In the genomic region with DNA sequence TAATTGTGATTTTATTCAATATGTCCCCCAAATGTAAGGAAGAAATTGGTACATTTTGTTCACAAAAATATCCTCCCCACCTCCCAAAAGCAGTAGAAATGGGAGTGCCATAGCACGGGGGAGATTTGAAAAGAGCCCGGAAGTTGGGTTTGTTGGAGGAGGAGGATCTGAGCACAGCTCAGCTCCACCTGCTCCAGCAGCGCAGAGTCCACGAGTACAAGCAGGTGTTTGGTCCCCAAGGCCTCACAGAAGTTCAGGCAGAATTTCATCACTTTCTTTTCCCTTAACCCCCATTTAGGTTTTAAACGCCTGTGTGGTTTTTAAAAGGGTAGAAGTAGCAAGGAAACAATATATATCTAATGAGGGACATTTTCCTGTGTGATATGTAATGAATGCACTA, we compare ENCODE assay signal across 1 cellular context.
TF ChIP-seq lines count a peak whose summit lies in the region.

No MANE protein-coding gene starts in this region.

TF ChIP-seq in HepG2, 621 proteins besides CTCF, POLR2A, EP300 and RAD21 (continued from another document and continues in another):
- TF ChIP-seq ZNF629 (CRISPR knock-in tag; conservative IDR thresholded peaks at IDR 0.05) = no peak
- TF ChIP-seq GABPB1 (CRISPR knock-in tag; IDR thresholded peaks at IDR 0.05) = no peak
- TF ChIP-seq, protein P1, sequence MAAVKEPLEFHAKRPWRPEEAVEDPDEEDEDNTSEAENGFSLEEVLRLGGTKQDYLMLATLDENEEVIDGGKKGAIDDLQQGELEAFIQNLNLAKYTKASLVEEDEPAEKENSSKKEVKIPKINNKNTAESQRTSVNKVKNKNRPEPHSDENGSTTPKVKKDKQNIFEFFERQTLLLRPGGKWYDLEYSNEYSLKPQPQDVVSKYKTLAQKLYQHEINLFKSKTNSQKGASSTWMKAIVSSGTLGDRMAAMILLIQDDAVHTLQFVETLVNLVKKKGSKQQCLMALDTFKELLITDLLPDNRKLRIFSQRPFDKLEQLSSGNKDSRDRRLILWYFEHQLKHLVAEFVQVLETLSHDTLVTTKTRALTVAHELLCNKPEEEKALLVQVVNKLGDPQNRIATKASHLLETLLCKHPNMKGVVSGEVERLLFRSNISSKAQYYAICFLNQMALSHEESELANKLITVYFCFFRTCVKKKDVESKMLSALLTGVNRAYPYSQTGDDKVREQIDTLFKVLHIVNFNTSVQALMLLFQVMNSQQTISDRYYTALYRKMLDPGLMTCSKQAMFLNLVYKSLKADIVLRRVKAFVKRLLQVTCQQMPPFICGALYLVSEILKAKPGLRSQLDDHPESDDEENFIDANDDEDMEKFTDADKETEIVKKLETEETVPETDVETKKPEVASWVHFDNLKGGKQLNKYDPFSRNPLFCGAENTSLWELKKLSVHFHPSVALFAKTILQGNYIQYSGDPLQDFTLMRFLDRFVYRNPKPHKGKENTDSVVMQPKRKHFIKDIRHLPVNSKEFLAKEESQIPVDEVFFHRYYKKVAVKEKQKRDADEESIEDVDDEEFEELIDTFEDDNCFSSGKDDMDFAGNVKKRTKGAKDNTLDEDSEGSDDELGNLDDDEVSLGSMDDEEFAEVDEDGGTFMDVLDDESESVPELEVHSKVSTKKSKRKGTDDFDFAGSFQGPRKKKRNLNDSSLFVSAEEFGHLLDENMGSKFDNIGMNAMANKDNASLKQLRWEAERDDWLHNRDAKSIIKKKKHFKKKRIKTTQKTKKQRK (IDR thresholded peaks at IDR 0.05; ENCODE audit: low read length) = no peak
- TF ChIP-seq, protein P2, sequence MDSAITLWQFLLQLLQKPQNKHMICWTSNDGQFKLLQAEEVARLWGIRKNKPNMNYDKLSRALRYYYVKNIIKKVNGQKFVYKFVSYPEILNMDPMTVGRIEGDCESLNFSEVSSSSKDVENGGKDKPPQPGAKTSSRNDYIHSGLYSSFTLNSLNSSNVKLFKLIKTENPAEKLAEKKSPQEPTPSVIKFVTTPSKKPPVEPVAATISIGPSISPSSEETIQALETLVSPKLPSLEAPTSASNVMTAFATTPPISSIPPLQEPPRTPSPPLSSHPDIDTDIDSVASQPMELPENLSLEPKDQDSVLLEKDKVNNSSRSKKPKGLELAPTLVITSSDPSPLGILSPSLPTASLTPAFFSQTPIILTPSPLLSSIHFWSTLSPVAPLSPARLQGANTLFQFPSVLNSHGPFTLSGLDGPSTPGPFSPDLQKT (CRISPR knock-in tag; IDR thresholded peaks at IDR 0.05; ENCODE audit: borderline replicate concordance) = no peak
- TF ChIP-seq NR3C1 (CRISPR knock-in tag; IDR thresholded peaks at IDR 0.05) = no peak
- TF ChIP-seq, protein P3, sequence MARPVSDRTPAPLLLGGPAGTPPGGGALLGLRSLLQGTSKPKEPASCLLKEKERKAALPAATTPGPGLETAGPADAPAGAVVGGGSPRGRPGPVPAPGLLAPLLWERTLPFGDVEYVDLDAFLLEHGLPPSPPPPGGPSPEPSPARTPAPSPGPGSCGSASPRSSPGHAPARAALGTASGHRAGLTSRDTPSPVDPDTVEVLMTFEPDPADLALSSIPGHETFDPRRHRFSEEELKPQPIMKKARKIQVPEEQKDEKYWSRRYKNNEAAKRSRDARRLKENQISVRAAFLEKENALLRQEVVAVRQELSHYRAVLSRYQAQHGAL (CRISPR knock-in tag; IDR thresholded peaks at IDR 0.05; ENCODE audit: not compliant biosample characterization) = no peak
- no peak for TF ChIP-seq ZBTB42 (CRISPR knock-in tag; IDR thresholded peaks at IDR 0.05)
- TF ChIP-seq, protein P4, sequence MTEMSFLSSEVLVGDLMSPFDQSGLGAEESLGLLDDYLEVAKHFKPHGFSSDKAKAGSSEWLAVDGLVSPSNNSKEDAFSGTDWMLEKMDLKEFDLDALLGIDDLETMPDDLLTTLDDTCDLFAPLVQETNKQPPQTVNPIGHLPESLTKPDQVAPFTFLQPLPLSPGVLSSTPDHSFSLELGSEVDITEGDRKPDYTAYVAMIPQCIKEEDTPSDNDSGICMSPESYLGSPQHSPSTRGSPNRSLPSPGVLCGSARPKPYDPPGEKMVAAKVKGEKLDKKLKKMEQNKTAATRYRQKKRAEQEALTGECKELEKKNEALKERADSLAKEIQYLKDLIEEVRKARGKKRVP (CRISPR knock-in tag; IDR thresholded peaks at IDR 0.05) = 0 out of 4 replicates have a peak, but pooled peaks of 1 of the 2 experiments have one; percentile 26
- no peak for TF ChIP-seq HDAC2 (CRISPR knock-in tag; IDR thresholded peaks at IDR 0.05)
- TF ChIP-seq, protein P5, sequence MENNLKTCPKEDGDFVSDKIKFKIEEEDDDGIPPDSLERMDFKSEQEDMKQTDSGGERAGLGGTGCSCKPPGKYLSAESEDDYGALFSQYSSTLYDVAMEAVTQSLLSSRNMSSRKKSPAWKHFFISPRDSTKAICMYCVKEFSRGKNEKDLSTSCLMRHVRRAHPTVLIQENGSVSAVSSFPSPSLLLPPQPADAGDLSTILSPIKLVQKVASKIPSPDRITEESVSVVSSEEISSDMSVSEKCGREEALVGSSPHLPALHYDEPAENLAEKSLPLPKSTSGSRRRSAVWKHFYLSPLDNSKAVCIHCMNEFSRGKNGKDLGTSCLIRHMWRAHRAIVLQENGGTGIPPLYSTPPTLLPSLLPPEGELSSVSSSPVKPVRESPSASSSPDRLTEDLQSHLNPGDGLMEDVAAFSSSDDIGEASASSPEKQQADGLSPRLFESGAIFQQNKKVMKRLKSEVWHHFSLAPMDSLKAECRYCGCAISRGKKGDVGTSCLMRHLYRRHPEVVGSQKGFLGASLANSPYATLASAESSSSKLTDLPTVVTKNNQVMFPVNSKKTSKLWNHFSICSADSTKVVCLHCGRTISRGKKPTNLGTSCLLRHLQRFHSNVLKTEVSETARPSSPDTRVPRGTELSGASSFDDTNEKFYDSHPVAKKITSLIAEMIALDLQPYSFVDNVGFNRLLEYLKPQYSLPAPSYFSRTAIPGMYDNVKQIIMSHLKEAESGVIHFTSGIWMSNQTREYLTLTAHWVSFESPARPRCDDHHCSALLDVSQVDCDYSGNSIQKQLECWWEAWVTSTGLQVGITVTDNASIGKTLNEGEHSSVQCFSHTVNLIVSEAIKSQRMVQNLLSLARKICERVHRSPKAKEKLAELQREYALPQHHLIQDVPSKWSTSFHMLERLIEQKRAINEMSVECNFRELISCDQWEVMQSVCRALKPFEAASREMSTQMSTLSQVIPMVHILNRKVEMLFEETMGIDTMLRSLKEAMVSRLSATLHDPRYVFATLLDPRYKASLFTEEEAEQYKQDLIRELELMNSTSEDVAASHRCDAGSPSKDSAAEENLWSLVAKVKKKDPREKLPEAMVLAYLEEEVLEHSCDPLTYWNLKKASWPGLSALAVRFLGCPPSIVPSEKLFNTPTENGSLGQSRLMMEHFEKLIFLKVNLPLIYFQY (CRISPR knock-in tag; IDR thresholded peaks at IDR 0.05; ENCODE audit: borderline replicate concordance) = no peak
- no peak for TF ChIP-seq NKX3-1 (CRISPR knock-in tag; IDR thresholded peaks at IDR 0.05)
- TF ChIP-seq KDM2A (CRISPR knock-in tag; IDR thresholded peaks at IDR 0.05; ENCODE audit: borderline replicate concordance, low read depth) = no peak
- TF ChIP-seq, protein P6, sequence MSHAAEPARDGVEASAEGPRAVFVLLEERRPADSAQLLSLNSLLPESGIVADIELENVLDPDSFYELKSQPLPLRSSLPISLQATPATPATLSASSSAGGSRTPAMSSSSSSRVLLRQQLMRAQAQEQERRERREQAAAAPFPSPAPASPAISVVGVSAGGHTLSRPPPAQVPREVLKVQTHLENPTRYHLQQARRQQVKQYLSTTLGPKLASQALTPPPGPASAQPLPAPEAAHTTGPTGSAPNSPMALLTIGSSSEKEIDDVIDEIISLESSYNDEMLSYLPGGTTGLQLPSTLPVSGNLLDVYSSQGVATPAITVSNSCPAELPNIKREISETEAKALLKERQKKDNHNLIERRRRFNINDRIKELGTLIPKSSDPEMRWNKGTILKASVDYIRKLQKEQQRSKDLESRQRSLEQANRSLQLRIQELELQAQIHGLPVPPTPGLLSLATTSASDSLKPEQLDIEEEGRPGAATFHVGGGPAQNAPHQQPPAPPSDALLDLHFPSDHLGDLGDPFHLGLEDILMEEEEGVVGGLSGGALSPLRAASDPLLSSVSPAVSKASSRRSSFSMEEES (CRISPR knock-in tag; IDR thresholded peaks at IDR 0.05) = no peak
- no peak for TF ChIP-seq NR2F1 (CRISPR knock-in tag; IDR thresholded peaks at IDR 0.05)
- TF ChIP-seq ZNF30 (CRISPR knock-in tag; IDR thresholded peaks at IDR 0.05) = no peak
- no peak for TF ChIP-seq SOX13 (IDR thresholded peaks at IDR 0.05)
- TF ChIP-seq SOX13 (CRISPR knock-in tag; conservative IDR thresholded peaks at IDR 0.05 in 1 of 2, IDR thresholded peaks at IDR 0.05 in 1 of 2) = no peak
- no peak for TF ChIP-seq GATA4 (IDR thresholded peaks at IDR 0.05; ENCODE audit: borderline replicate concordance, low read depth)
- no peak for TF ChIP-seq TRAFD1 (CRISPR knock-in tag; IDR thresholded peaks at IDR 0.05; ENCODE audit: borderline replicate concordance)
- no peak for TF ChIP-seq BRCA1 (CRISPR knock-in tag; IDR thresholded peaks at IDR 0.05)
- TF ChIP-seq, protein P7, sequence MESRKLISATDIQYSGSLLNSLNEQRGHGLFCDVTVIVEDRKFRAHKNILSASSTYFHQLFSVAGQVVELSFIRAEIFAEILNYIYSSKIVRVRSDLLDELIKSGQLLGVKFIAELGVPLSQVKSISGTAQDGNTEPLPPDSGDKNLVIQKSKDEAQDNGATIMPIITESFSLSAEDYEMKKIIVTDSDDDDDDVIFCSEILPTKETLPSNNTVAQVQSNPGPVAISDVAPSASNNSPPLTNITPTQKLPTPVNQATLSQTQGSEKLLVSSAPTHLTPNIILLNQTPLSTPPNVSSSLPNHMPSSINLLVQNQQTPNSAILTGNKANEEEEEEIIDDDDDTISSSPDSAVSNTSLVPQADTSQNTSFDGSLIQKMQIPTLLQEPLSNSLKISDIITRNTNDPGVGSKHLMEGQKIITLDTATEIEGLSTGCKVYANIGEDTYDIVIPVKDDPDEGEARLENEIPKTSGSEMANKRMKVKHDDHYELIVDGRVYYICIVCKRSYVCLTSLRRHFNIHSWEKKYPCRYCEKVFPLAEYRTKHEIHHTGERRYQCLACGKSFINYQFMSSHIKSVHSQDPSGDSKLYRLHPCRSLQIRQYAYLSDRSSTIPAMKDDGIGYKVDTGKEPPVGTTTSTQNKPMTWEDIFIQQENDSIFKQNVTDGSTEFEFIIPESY (CRISPR knock-in tag; IDR thresholded peaks at IDR 0.05) = no peak
- no peak for TF ChIP-seq MTF1 (CRISPR knock-in tag; IDR thresholded peaks at IDR 0.05)
- no peak for TF ChIP-seq TEAD3 (CRISPR knock-in tag; optimal IDR thresholded peaks at IDR 0.05; ENCODE audit: borderline replicate concordance)
- TF ChIP-seq, protein P8, sequence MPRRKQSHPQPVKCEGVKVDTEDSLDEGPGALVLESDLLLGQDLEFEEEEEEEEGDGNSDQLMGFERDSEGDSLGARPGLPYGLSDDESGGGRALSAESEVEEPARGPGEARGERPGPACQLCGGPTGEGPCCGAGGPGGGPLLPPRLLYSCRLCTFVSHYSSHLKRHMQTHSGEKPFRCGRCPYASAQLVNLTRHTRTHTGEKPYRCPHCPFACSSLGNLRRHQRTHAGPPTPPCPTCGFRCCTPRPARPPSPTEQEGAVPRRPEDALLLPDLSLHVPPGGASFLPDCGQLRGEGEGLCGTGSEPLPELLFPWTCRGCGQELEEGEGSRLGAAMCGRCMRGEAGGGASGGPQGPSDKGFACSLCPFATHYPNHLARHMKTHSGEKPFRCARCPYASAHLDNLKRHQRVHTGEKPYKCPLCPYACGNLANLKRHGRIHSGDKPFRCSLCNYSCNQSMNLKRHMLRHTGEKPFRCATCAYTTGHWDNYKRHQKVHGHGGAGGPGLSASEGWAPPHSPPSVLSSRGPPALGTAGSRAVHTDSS (CRISPR knock-in tag; conservative IDR thresholded peaks at IDR 0.05) = no peak
- no peak for TF ChIP-seq HES4 (CRISPR knock-in tag; IDR thresholded peaks at IDR 0.05; ENCODE audit: borderline replicate concordance)
- TF ChIP-seq HNF4G (IDR thresholded peaks at IDR 0.05; ENCODE audit: borderline replicate concordance, low read depth, low read length) = peak; percentile 29; the same call in 1 of the 2 replicates
- TF ChIP-seq HNF4G (CRISPR knock-in tag; IDR thresholded peaks at IDR 0.05; ENCODE audit: borderline replicate concordance, low read depth) = no peak
- peak; percentile 46 for TF ChIP-seq HNF4A (CRISPR knock-in tag; IDR thresholded peaks at IDR 0.05)
- TF ChIP-seq ZNF879 (CRISPR knock-in tag; IDR thresholded peaks at IDR 0.05) = no peak
- no peak for TF ChIP-seq SYNCRIP (IDR thresholded peaks at IDR 0.05; ENCODE audit: insufficient read depth, low read depth, low read length)
- no peak for TF ChIP-seq ZNF672 (CRISPR knock-in tag; IDR thresholded peaks at IDR 0.05)
- no peak for TF ChIP-seq TRIM22 (IDR thresholded peaks at IDR 0.05)
- no peak for TF ChIP-seq RBM39 (IDR thresholded peaks at IDR 0.05; ENCODE audit: low read depth, low read length, poor library complexity, severe bottlenecking)
- TF ChIP-seq SP4 (CRISPR knock-in tag; IDR thresholded peaks at IDR 0.05) = no peak
- TF ChIP-seq ZNF326 (CRISPR knock-in tag; IDR thresholded peaks at IDR 0.05; ENCODE audit: borderline replicate concordance) = no peak
- no peak for TF ChIP-seq ZNF678 (CRISPR knock-in tag; IDR thresholded peaks at IDR 0.05)
